In genomic region chr18:32122039-32122438, GRCh38 we compare ENCODE assay signal across 18 cellular contexts. TPM values are rescaled to one million over a fixed set of nuclear protein-coding genes. Genes with fewer than 3 reads are reported as not detected.
DNase-seq lines count a peak whose midpoint lies in the region; ATAC-seq, FAIRE-seq and TF ChIP-seq lines count a peak whose summit lies in the region.
"Had no signal": no experiment of that assay in that cellular context is flagged by ENCODE, and none has a peak within 500 bp of the region (broad histone marks: within the 10 kb centered on the region; RNA-seq: fewer than 3 reads in every experiment).

No MANE protein-coding gene starts in this region.

- peaks cover 7% of the 10 kb centered on the region for H3K4me1 Mint-ChIP-seq in activated T-cell treated with anti-CD3 and anti-CD28 coated beads, Interleukin-2, amount 50 U/mL, for 72 hours (ENCODE audit: low read depth)
- H3K4me1 Mint-ChIP-seq in progenitor cell of endocrine pancreas (ENCODE audit: low read depth), result no peaks in the 10 kb centered on the region

- no peak overlapping the region for H2BK20ac ChIP-seq in IMR-90 (ENCODE audit: low read depth, low read length)

- no peak overlapping the region for H2BK5ac ChIP-seq in IMR-90 (ENCODE audit: low read depth, low read length, poor library complexity, severe bottlenecking)

- H3K27me3 ChIP-seq in IMR-90 (ENCODE audit: control insufficient read depth, insufficient read depth, low read length), result no peaks in the 10 kb centered on the region
- H3K27me3 ChIP-seq in endothelial cell of umbilical vein (ENCODE audit: control insufficient read depth in 2 of 2, insufficient read depth in 2 of 2, low read length in 2 of 2), result no peaks in the 10 kb centered on the region
- H3K27me3 ChIP-seq in right cardiac atrium (ENCODE audit: control insufficient read depth, insufficient read depth), result no peaks in the 10 kb centered on the region

- no peaks in the 10 kb centered on the region for H3K9me3 Mint-ChIP-seq in activated T-cell treated with anti-CD3 and anti-CD28 coated beads, Interleukin-2, amount 50 U/mL, for 72 hours
- H3K9me3 Mint-ChIP-seq in progenitor cell of endocrine pancreas (ENCODE audit: low read depth), result peaks cover 3% of the 10 kb centered on the region

- H3K56ac ChIP-seq in IMR-90 (ENCODE audit: extremely low read depth, insufficient read depth, low read length), result no peak overlapping the region

- H3K9me3 ChIP-seq in IMR-90 (ENCODE audit: control insufficient read depth, insufficient read depth, low read length) (no peaks in the 10 kb centered on the region), endothelial cell of umbilical vein (replicated peaks; ENCODE audit: control insufficient read depth, insufficient read depth, low read length) (no peaks in the 10 kb centered on the region), right cardiac atrium (ENCODE audit: control insufficient read depth, low read length) (no peaks in the 10 kb centered on the region)
- H3K9me3 ChIP-seq: A549 had no signal

- no peak overlapping the region for H3K4ac ChIP-seq in IMR-90 (ENCODE audit: low read depth, low read length)

- H3K27ac ChIP-seq in IMR-90 (ENCODE audit: insufficient read depth, low read length) (no peak overlapping the region), endothelial cell of umbilical vein (ENCODE audit: insufficient read depth, low read depth, low read length) (no peak overlapping the region), right cardiac atrium (ENCODE audit: low read length) (no peak overlapping the region)
- H3K27ac ChIP-seq: A549, KMS-11 had no signal

- no peak overlapping the region for H3K18ac ChIP-seq in IMR-90 (ENCODE audit: low read depth, low read length)

- no peak for TF ChIP-seq RAD21 in IMR-90 (IDR thresholded peaks at IDR 0.05; ENCODE audit: low read length)

- H3K36me3 Mint-ChIP-seq in activated T-cell treated with anti-CD3 and anti-CD28 coated beads, Interleukin-2, amount 50 U/mL, for 72 hours (ENCODE audit: insufficient read depth in 2 of 2), result peaks cover 8 to 24% of the 10 kb centered on the region in 2 donors
- H3K36me3 Mint-ChIP-seq in progenitor cell of endocrine pancreas (ENCODE audit: insufficient read depth), result peaks cover 29% of the 10 kb centered on the region

- no peak overlapping the region for H2AFZ ChIP-seq in IMR-90 (replicated peaks; ENCODE audit: low read length, poor library complexity)
- no peak overlapping the region for H2AFZ ChIP-seq in endothelial cell of umbilical vein (ENCODE audit: low read depth, low read length)

- no peak for ATAC-seq in activated T-cell treated with anti-CD3 and anti-CD28 coated beads, Interleukin-2, amount 50 U/mL, for 72 hours (replicated peaks in 1 of 2)
- ATAC-seq in IMR-90 (ENCODE audit: low read depth), result 0 out of 2 replicates have a peak, but pooled peaks have one; percentile 14
- ATAC-seq in right cardiac atrium, result no peak
- ATAC-seq: A549, Right ventricle myocardium inferior had no signal

- H3K4me1 ChIP-seq in IMR-90 (ENCODE audit: control insufficient read depth, insufficient read depth, low read length) (no peaks in the 10 kb centered on the region), endothelial cell of umbilical vein (ENCODE audit: control insufficient read depth, extremely low read depth, insufficient read depth, low read length) (peaks cover 4% of the 10 kb centered on the region), right cardiac atrium (ENCODE audit: control insufficient read depth, insufficient read depth, low read length) (no peaks in the 10 kb centered on the region)

- CTCF ChIA-PET in IMR-90 (lab: Yijun Ruan, JAX) (interaction anchor here (0.5 kb wide), 1 partner anchor 43 kb away, joined by 4 read pairs; no protein-coding TSS in a partner anchor), endothelial cell of umbilical vein (lab: Charles Lee) (interaction anchor here (1.1 kb wide), 1 partner anchor 17 kb away, joined by 3 read pairs; no protein-coding TSS in a partner anchor)

- H3K27me3 Mint-ChIP-seq in activated T-cell treated with anti-CD3 and anti-CD28 coated beads, Interleukin-2, amount 50 U/mL, for 72 hours (ENCODE audit: low read depth), result no peaks in the 10 kb centered on the region
- no peaks in the 10 kb centered on the region for H3K27me3 Mint-ChIP-seq in progenitor cell of endocrine pancreas

- no peak overlapping the region for H3K4me3 Mint-ChIP-seq in activated T-cell treated with anti-CD3 and anti-CD28 coated beads, Interleukin-2, amount 50 U/mL, for 72 hours
- H3K4me3 Mint-ChIP-seq in progenitor cell of endocrine pancreas (ENCODE audit: low read depth), result no peak overlapping the region

- BruUV-seq in IMR-90 (replicated peaks; lab: Mats Ljungman, UMichigan) (no TSS peak), endothelial cell of umbilical vein (replicated peaks; lab: Mats Ljungman, UMichigan) (no TSS peak)

- no CpG with 5 or more reads among the region's 5 CpGs for WGBS in IMR-90 (ENCODE audit: extremely low coverage in 2 of 2, insufficient read length in 1 of 2), 2 experiments
- 80% methylated on average over 5 of the region's 5 CpGs for WGBS in right cardiac atrium

- TF ChIP-seq POLR2A in IMR-90 (IDR thresholded peaks at IDR 0.05; ENCODE audit: low read depth, low read length) (no peak), endothelial cell of umbilical vein (IDR thresholded peaks at IDR 0.05; ENCODE audit: low read depth, low read length) (no peak)

- in situ Hi-C loops in IMR-90 (cut with MboI; ENCODE audit: low sequenced_read_pairs), result no loop called here

- H3K4me3 ChIP-seq in IMR-90 (ENCODE audit: insufficient read depth, low read depth, low read length), result no peak overlapping the region
- H3K4me3 ChIP-seq in endothelial cell of umbilical vein (replicated peaks in 1 of 3; ENCODE audit: insufficient read depth in 1 of 3, low read depth in 1 of 3, low read length in 3 of 3), result no peak overlapping the region
- H3K4me3 ChIP-seq in right cardiac atrium (ENCODE audit: low read length), result no peak overlapping the region
- H3K4me3 ChIP-seq: A549 had no signal

- no peak overlapping the region for H3K23ac ChIP-seq in IMR-90 (ENCODE audit: low read depth, low read length)

- intact Hi-C loops in IMR-90 (cut with micrococcal nuclease), result no loop called here
- intact Hi-C loops in endothelial cell of umbilical vein (cut with micrococcal nuclease), result no loop called here
- intact Hi-C loops in right cardiac atrium (cut with DNase I), result no loop called here

- peak; percentile 43 for FAIRE-seq in endothelial cell of umbilical vein (lab: Jason Lieb, UNC)
- FAIRE-seq: A549, G401.6, GM19239, RCC 7860 had no signal

- H3K9me1 ChIP-seq in IMR-90 (ENCODE audit: insufficient read depth, low read length) (0 out of 2 replicates have a peak, but pooled peaks cover 3% of the 10 kb centered on the region), endothelial cell of umbilical vein (replicated peaks; ENCODE audit: control insufficient read depth, extremely low read depth, insufficient read depth, low read length) (no peaks in the 10 kb centered on the region)

- H2AK9ac ChIP-seq in IMR-90 (replicated peaks; ENCODE audit: low read depth, low read length, poor library complexity), result no peak overlapping the region

- H3K36me3 ChIP-seq in IMR-90 (ENCODE audit: control insufficient read depth, insufficient read depth, low read length) (peaks cover 2% of the 10 kb centered on the region; the same call in 1 of the 2 replicates), endothelial cell of umbilical vein (ENCODE audit: control insufficient read depth in 2 of 2, extremely low read depth in 1 of 2, insufficient read depth in 2 of 2, low read length in 2 of 2) (peaks cover 0 to 2% of the 10 kb centered on the region in 2 experiments)

- H4K8ac ChIP-seq in IMR-90 (ENCODE audit: low read depth in 2 of 2, low read length in 2 of 2), result no peak overlapping the region

- H4K20me1 ChIP-seq in IMR-90 (ENCODE audit: insufficient read depth, low read length), result no peaks in the 10 kb centered on the region
- no peaks in the 10 kb centered on the region for H4K20me1 ChIP-seq in endothelial cell of umbilical vein (replicated peaks; ENCODE audit: control insufficient read depth, extremely low read depth, insufficient read depth, low read length)

- no peak overlapping the region for H4K5ac ChIP-seq in IMR-90 (ENCODE audit: low read depth, low read length)

- no peak for DNase-seq in activated T-cell treated with anti-CD3 and anti-CD28 coated beads, Interleukin-2, amount 50 U/mL, for 72 hours
- DNase-seq in activated T-cell treated with anti-CD3 and anti-CD28 coated beads for 4 hours (no peak), IMR-90 (no peak), endothelial cell of umbilical vein (ENCODE audit: low read depth, low spot score) (no peak), progenitor cell of endocrine pancreas (ENCODE audit: low spot score, unreplicated experiment) (no peak), pons (ENCODE audit: low spot score) (no peak), right cardiac atrium (no peak), COLO829 (ENCODE audit: low spot score) (no peak)
- DNase-seq: NCI-H1092, NCI-H1436 treated with DMSO at 0.1 percent for 48 hours, NCI-H2081 treated with DMSO at 0.1 percent for 48 hours, NCI-H446 treated with DMSO at 0.1 percent for 48 hours had no signal

- H2BK15ac ChIP-seq in IMR-90 (ENCODE audit: low read depth, low read length), result no peak overlapping the region

- POLR2A ChIA-PET in IMR-90 (lab: Charles Lee; ENCODE audit: unreplicated experiment) (no interaction called here), endothelial cell of umbilical vein (lab: Charles Lee) (no interaction called here)

- dilution Hi-C loops in IMR-90 (cut with HindIII; ENCODE audit: low sequenced_read_pairs, unreplicated experiment), result no loop called here
- dilution Hi-C loops in endothelial cell of umbilical vein (cut with MboI; ENCODE audit: extremely low pct_ligation_motif_present, low sequenced_read_pairs), result no loop called here

- H4K91ac ChIP-seq in IMR-90 (ENCODE audit: insufficient read depth, low read depth, low read length), result no peak overlapping the region

- H2BK120ac ChIP-seq in IMR-90 (ENCODE audit: low read depth, low read length), result no peak overlapping the region

- H3K9ac ChIP-seq in IMR-90 (ENCODE audit: low read depth, low read length) (no peak overlapping the region), endothelial cell of umbilical vein (replicated peaks; ENCODE audit: extremely low read depth, insufficient read depth, low read length) (no peak overlapping the region)
- H3K9ac ChIP-seq: KMS-11 had no signal

- H3K79me1 ChIP-seq in IMR-90 (ENCODE audit: low read depth in 1 of 2, low read length in 2 of 2), result no peaks in the 10 kb centered on the region

- H2AK5ac ChIP-seq in IMR-90 (ENCODE audit: low read depth, low read length), result no peak overlapping the region

- H3K27ac Mint-ChIP-seq in activated T-cell treated with anti-CD3 and anti-CD28 coated beads, Interleukin-2, amount 50 U/mL, for 72 hours, result peak overlapping the region; percentile 38
- H3K27ac Mint-ChIP-seq in progenitor cell of endocrine pancreas, result peak overlapping the region; percentile 38

- no peak overlapping the region for H3K4me2 ChIP-seq in IMR-90 (ENCODE audit: low read depth, low read length)
- no peak overlapping the region for H3K4me2 ChIP-seq in endothelial cell of umbilical vein (ENCODE audit: insufficient read depth, low read length)
- H3K4me2 ChIP-seq: A549, KMS-11 had no signal

- H3K79me2 ChIP-seq in endothelial cell of umbilical vein (ENCODE audit: control insufficient read depth, insufficient read depth, low read length), result peaks cover 16% of the 10 kb centered on the region

- no peak overlapping the region for H3K14ac ChIP-seq in IMR-90 (replicated peaks; ENCODE audit: low read depth, low read length)

- TF ChIP-seq CTCF in IMR-90 (conservative IDR thresholded peaks at IDR 0.05; ENCODE audit: low read depth, low read length), result no peak
- no peak for TF ChIP-seq CTCF in endothelial cell of umbilical vein (IDR thresholded peaks at IDR 0.05; ENCODE audit: extremely low read depth in 1 of 2, insufficient read depth in 1 of 2, low read depth in 1 of 2, low read length in 2 of 2)
- TF ChIP-seq CTCF in progenitor cell of endocrine pancreas (IDR thresholded peaks at IDR 0.05; ENCODE audit: unreplicated experiment), result no peak

RNA-seq across cellular contexts. Expression of gene RNF138, which starts 30.4 kb away (rescaled TPM):
- 10 to 100 TPM; 74.7 to 79.9 TPM for total RNA-seq in activated T-cell treated with anti-CD3 and anti-CD28 coated beads, Interleukin-2, amount 50 U/mL, for 72 hours
- total RNA-seq in IMR-90 (2012; rRNA removed), result 36.0 and 44.7 TPM in 2 replicates
- 18.1 and 20.2 TPM in 2 replicates for polyA plus RNA-seq in IMR-90 (2012; rRNA removed)
- 3.3 and 14.7 TPM in 2 replicates for polyA plus RNA-seq in IMR-90 (2012; cell fraction: cytosol; rRNA removed)
- 8.6 and 10.0 TPM in 2 replicates for polyA plus RNA-seq in IMR-90 (2012; cell fraction: nucleus; rRNA removed; ENCODE audit: low replicate concordance)
- 24.6 and 31.5 TPM in 2 replicates for total RNA-seq in endothelial cell of umbilical vein
- polyA plus RNA-seq in endothelial cell of umbilical vein, result 13.8 and 14.7 TPM in 2 replicates
- 18.8 and 24.8 TPM in 2 replicates for polyA plus RNA-seq in endothelial cell of umbilical vein (2011; cell fraction: cytosol; rRNA removed)
- 18.5 and 20.5 TPM in 2 replicates for polyA plus RNA-seq in endothelial cell of umbilical vein (2011; cell fraction: nucleus; rRNA removed)
- 15.3 and 19.4 TPM in 2 replicates for polyA plus RNA-seq in endothelial cell of umbilical vein (2012)
- 37.9 and 46.9 TPM in 2 replicates for polyA minus RNA-seq in endothelial cell of umbilical vein
- polyA minus RNA-seq in endothelial cell of umbilical vein (2011; cell fraction: cytosol; rRNA and poly(A)+ RNA removed), result 98.8 TPM
- 16.3 and 23.9 TPM in 2 replicates for polyA minus RNA-seq in endothelial cell of umbilical vein (2011; cell fraction: nucleus; rRNA and poly(A)+ RNA removed)
- 46.5 and 48.2 TPM in 2 replicates for total RNA-seq in progenitor cell of endocrine pancreas
- 10 to 100 TPM; 12.7 to 15.7 (median 13.3) TPM for total RNA-seq in right cardiac atrium
- polyA plus RNA-seq in right cardiac atrium, result 6.4 TPM
